In genomic region chr1:232993555-232993954, GRCh38 we compare ENCODE assay signal across 36 cellular contexts.
"Had no signal": no experiment of that assay in that cellular context is flagged by ENCODE, and none has a peak within 500 bp of the region (broad histone marks: within the 10 kb centered on the region; RNA-seq: fewer than 3 reads in every experiment).

No MANE protein-coding gene starts in this region.

- DNase-seq: activated B cell treated with CpG ODN at 0.5 μM for 24 hours; activated CD4-positive, alpha-beta memory T cell treated with anti-CD3 and anti-CD28 coated beads for 36 hours; activated CD4-positive, alpha-beta T cell treated with anti-CD3 and anti-CD28 coated beads for 4 hours; activated CD4-positive, alpha-beta T cell treated with anti-CD3 and anti-CD28 coated beads, Interleukin-2, amount 10 ng/mL, durations not matched to agents 24 days and 14 days; activated CD4-positive, alpha-beta T cell treated with anti-CD3 and anti-CD28 coated beads, Interleukin-2, amount 50 U/mL, for 1 hour; activated CD4-positive, alpha-beta T cell treated with anti-CD3 and anti-CD28 coated beads, Interleukin-2, amount 50 U/mL, for 4 hours; activated CD4-positive, CD25-positive, alpha-beta regulatory T cell treated with anti-CD3 and anti-CD28 coated beads, Interleukin-2, amount 50 U/mL, for 72 hours; activated CD8-positive, alpha-beta T cell treated with anti-CD3 and anti-CD28 coated beads for 36 hours; activated effector memory CD4-positive, alpha-beta T cell treated with anti-CD3 and anti-CD28 coated beads, Interleukin-2, amount 50 U/mL, for 16 hours; activated gamma-delta T cell treated with Interleukin-2 at 50 U/mL for 16 hours; activated naive CD4-positive, alpha-beta T cell; activated naive CD4-positive, alpha-beta T cell treated with anti-CD3 and anti-CD28 coated beads for 36 hours; activated naive CD4-positive, alpha-beta T cell treated with anti-CD3 and anti-CD28 coated beads, Interleukin-2, amount 50 U/mL, for 16 hours; activated naive CD8-positive, alpha-beta T cell treated with anti-CD3 and anti-CD28 coated beads for 36 hours; activated T-cell treated with anti-CD3 and anti-CD28 coated beads for 4 hours; activated T-cell treated with anti-CD3 and anti-CD28 coated beads, Interleukin-2, amount 50 U/mL, for 1 hour; activated T-cell treated with anti-CD3 and anti-CD28 coated beads, Interleukin-2, amount 50 U/mL, for 4 hours; activated T-cell treated with anti-CD3 and anti-CD28 coated beads, Interleukin-2, amount 50 U/mL, for 72 hours; adrenal gland; amniotic stem cell; aorta; body of pancreas; brain microvascular endothelial cell; central memory CD4-positive, alpha-beta T cell; T-helper 2 cell; T-helper 9 cell had no signal

- H3K9me3 ChIP-seq: adrenal gland, body of pancreas had no signal

- FAIRE-seq: astrocyte, colon, TTC549 had no signal

- H3K27ac ChIP-seq: adrenal gland, body of pancreas, brain microvascular endothelial cell, breast epithelium, VCaP had no signal

- H3K4me1 ChIP-seq: adrenal gland, breast epithelium had no signal

- H3K4me3 Mint-ChIP-seq: activated B cell treated with CpG ODN at 0.5 μM for 24 hours; activated CD4-positive, alpha-beta memory T cell treated with anti-CD3 and anti-CD28 coated beads for 36 hours; activated CD4-positive, alpha-beta T cell treated with anti-CD3 and anti-CD28 coated beads, Interleukin-2, amount 10 ng/mL, durations not matched to agents 24 days and 14 days; activated CD8-positive, alpha-beta T cell treated with anti-CD3 and anti-CD28 coated beads for 36 hours; activated naive CD4-positive, alpha-beta T cell treated with anti-CD3 and anti-CD28 coated beads for 36 hours; activated naive CD8-positive, alpha-beta T cell treated with anti-CD3 and anti-CD28 coated beads for 36 hours; activated T-cell treated with anti-CD3 and anti-CD28 coated beads, Interleukin-2, amount 50 U/mL, for 4 hours; activated T-cell treated with anti-CD3 and anti-CD28 coated beads, Interleukin-2, amount 50 U/mL, for 72 hours; activated T-helper 1 cell treated with anti-CD3 and anti-CD28 coated beads, Interleukin-12 subunit alpha, Interleukin-12 subunit beta, Interleukin-2, Interleukin-4 antibody, amounts not matched to agents 30 ng/mL and 10 ng/mL and 1 ng/mL, durations not matched to agents 14 hours and 24 hours and 36 hours; activated T-helper 17 cell treated with anti-CD3 and anti-CD28 coated beads, Interleukin-2, amount 50 U/mL, for 72 hours; T-helper 1 cell treated with Interleukin-12 subunit alpha and Interleukin-12 subunit beta and Interleukin-4 antibody, amounts not matched to agents 30 μg/mL and 1 μg/mL, for 36 hours; T-helper 2 cell treated with Interferon-gamma antibody and Interleukin-4, amounts not matched to agents 5 μg/mL and 100 μg/mL, for 36 hours had no signal

- H3K27me3 ChIP-seq: adrenal gland, body of pancreas, brain microvascular endothelial cell, breast epithelium had no signal

- H3K4me1 Mint-ChIP-seq: activated B cell treated with CpG ODN at 0.5 μM for 24 hours; activated T-helper 17 cell treated with anti-CD3 and anti-CD28 coated beads, Interleukin-2, amount 50 U/mL, for 72 hours had no signal

- H3K36me3 ChIP-seq: adrenal gland had no signal

- H3K27ac Mint-ChIP-seq: activated B cell treated with CpG ODN at 0.5 μM for 24 hours; activated CD4-positive, alpha-beta memory T cell treated with anti-CD3 and anti-CD28 coated beads for 36 hours; activated CD4-positive, alpha-beta T cell treated with anti-CD3 and anti-CD28 coated beads, Interleukin-2, amount 10 ng/mL, durations not matched to agents 24 days and 14 days; activated CD8-positive, alpha-beta T cell treated with anti-CD3 and anti-CD28 coated beads for 36 hours; activated naive CD4-positive, alpha-beta T cell treated with anti-CD3 and anti-CD28 coated beads for 36 hours; activated naive CD4-positive, alpha-beta T cell treated with anti-CD3 and anti-CD28 coated beads, Interleukin-2, amount 50 U/mL, for 72 hours; activated naive CD8-positive, alpha-beta T cell treated with anti-CD3 and anti-CD28 coated beads for 36 hours; activated T-cell treated with anti-CD3 and anti-CD28 coated beads, Interleukin-2, amount 50 U/mL, for 72 hours; activated T-helper 1 cell treated with anti-CD3 and anti-CD28 coated beads, Interleukin-12 subunit alpha, Interleukin-12 subunit beta, Interleukin-2, Interleukin-4 antibody, amounts not matched to agents 30 ng/mL and 10 ng/mL and 1 ng/mL, durations not matched to agents 14 hours and 24 hours and 36 hours; activated T-helper 17 cell treated with anti-CD3 and anti-CD28 coated beads, Interleukin-2, amount 50 U/mL, for 72 hours; T-helper 1 cell treated with Interleukin-12 subunit alpha and Interleukin-12 subunit beta and Interleukin-4 antibody, amounts not matched to agents 30 μg/mL and 1 μg/mL, for 36 hours; T-helper 2 cell treated with Interferon-gamma antibody and Interleukin-4, amounts not matched to agents 5 μg/mL and 100 μg/mL, for 36 hours had no signal

- ATAC-seq: activated CD8-positive, alpha-beta T cell treated with anti-CD3 and anti-CD28 coated beads for 36 hours; activated naive CD4-positive, alpha-beta T cell treated with anti-CD3 and anti-CD28 coated beads, Interleukin-2, amount 50 U/mL, for 72 hours; activated T-cell treated with anti-CD3 and anti-CD28 coated beads, Interleukin-2, amount 50 U/mL, for 4 hours; activated T-cell treated with anti-CD3 and anti-CD28 coated beads, Interleukin-2, amount 50 U/mL, for 72 hours; activated T-helper 17 cell treated with anti-CD3 and anti-CD28 coated beads, Interleukin-2, amount 50 U/mL, for 72 hours; body of pancreas had no signal

- H3K4me3 ChIP-seq: adrenal gland, body of pancreas, breast epithelium had no signal

- H3K27me3 Mint-ChIP-seq: activated B cell treated with CpG ODN at 0.5 μM for 24 hours; activated CD4-positive, alpha-beta memory T cell treated with anti-CD3 and anti-CD28 coated beads for 36 hours; activated CD4-positive, alpha-beta T cell treated with anti-CD3 and anti-CD28 coated beads, Interleukin-2, amount 10 ng/mL, durations not matched to agents 24 days and 14 days; activated CD8-positive, alpha-beta T cell treated with anti-CD3 and anti-CD28 coated beads for 36 hours; activated naive CD8-positive, alpha-beta T cell treated with anti-CD3 and anti-CD28 coated beads for 36 hours; activated T-helper 17 cell treated with anti-CD3 and anti-CD28 coated beads, Interleukin-2, amount 50 U/mL, for 72 hours had no signal
